Comparison of ENCODE assay signal across 22 cellular contexts in genomic region chr3:42398080-42398479, GRCh38. TPM values are rescaled to one million over a fixed set of nuclear protein-coding genes. Genes with fewer than 3 reads are reported as not detected.
"Had no signal": no experiment of that assay in that cellular context is flagged by ENCODE, and none has a peak within 500 bp of the region (broad histone marks: within the 10 kb centered on the region; RNA-seq: fewer than 3 reads in every experiment).

No MANE protein-coding gene starts in this region.

- DNase-seq: IMR-90, Kasumi-1, KG1, MM.1S, NCI-H1092 treated with DMSO at 0.1 percent for 48 hours, NCI-H1436, NCI-H187, NCI-H2029, NCI-H2081 treated with DMSO at 0.1 percent for 48 hours, NCI-H2171, NCI-H226, NCI-H446, NCI-H510A, NCI-H524 treated with DMSO at 0.1 percent for 48 hours, NCI-H69, RPMI8226, SHP77, SK-N-SH had no signal

- H3K9ac ChIP-seq: SK-N-SH had no signal

- H3K9me3 ChIP-seq: SK-N-SH had no signal

- H3K4me2 ChIP-seq: SK-N-SH had no signal

- FAIRE-seq: RCC 7860 had no signal

RNA-seq across cellular contexts. Expression of gene LYZL4, which starts 12.3 kb away (rescaled TPM):
- total RNA-seq: HT-29, IMR-90, M059J, SK-MEL-5 had no signal
- polyA plus RNA-seq: IMR-90, SK-N-SH had no signal
